Comparison of ENCODE assay signal across 8 cellular contexts in the genomic region with DNA sequence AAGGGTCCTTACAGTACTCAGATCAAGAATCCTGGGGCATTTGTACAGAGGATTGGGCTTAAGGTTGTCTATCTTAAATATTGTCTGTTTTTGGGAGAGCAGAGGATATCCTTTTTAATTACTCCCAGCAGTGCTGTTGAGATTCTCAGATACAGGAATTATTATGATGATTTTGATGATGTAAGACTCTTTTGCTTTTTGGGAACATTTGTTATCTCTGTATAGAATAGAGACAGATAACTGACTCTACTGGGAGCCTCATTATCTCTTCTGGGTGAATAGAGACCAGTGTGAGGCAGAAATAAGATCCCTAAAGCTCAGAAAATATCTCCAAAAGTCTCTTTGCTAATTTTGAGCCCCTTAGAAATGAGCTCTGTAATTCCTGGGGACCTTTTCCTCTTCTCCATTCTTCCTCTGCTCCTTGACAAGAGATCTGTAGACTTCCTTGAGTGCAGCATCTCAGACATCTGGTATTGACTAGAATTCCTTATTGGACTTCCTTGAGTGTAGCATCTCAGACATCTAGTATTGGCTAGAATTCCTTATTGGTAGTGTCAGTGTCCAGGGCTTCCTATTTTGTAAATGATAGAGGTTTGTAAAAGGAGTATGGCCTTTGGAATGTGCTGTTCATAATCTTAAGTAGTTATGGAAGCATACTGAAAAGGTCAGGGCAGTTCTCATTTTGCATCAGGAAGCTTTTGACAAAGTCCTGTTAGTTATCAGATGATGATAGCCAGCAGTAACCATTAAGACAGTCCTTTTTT.
DNase-seq lines count a peak whose midpoint lies in the region; ATAC-seq, FAIRE-seq and TF ChIP-seq lines count a peak whose summit lies in the region.
"Not testable (repeated sequence)": the region's sequence is repeated elsewhere in the genome, so short reads cannot be mapped to it uniquely, and the experiment has no call there.

No MANE protein-coding gene starts in this region.

- not testable (repeated sequence) for TF ChIP-seq EP300 in GM12878 (IDR thresholded peaks at IDR 0.05; ENCODE audit: borderline replicate concordance in 1 of 2, control insufficient read depth in 1 of 2, low read depth in 2 of 2, low read length in 2 of 2)

- H3K4me3 ChIP-seq in A673 (ENCODE audit: low read depth, low read length, poor library complexity, severe bottlenecking); GM12878; fibroblast of lung (replicated peaks in 1 of 4; ENCODE audit: control extremely low read depth in 1 of 4, insufficient read depth in 1 of 4, low read depth in 3 of 4, low read length in 4 of 4); smooth muscle cell: not testable (repeated sequence)

- ATAC-seq in T-helper 17 cell; memory B cell (ENCODE audit: low read depth): not testable (repeated sequence)
- ATAC-seq in GM12878 (peak; percentile 22; the same call in 1 of the 3 replicates), left ventricle myocardium superior (peak; percentile 34)

- peak; percentile 7 for DNase-seq in A673 (ENCODE audit: low spot score)
- peak; percentile 30 for DNase-seq in GM03348 (ENCODE audit: low spot score)
- not testable (repeated sequence) for DNase-seq in T-helper 17 cell; GM12878 (ENCODE audit: low read depth, low spot score); left ventricle myocardium superior; memory B cell (ENCODE audit: low spot score in 2 of 2); smooth muscle cell (lab: John Stamatoyannopoulos, UW; ENCODE audit: unreplicated experiment)
- DNase-seq in fibroblast of lung (ENCODE audit: low read depth in 2 of 2): peak; percentile 5 to 36

- RAD21 ChIA-PET in GM12878 (lab: Charles Lee; ENCODE audit: unreplicated experiment): not testable (repeated sequence)

- H3K27ac Mint-ChIP-seq in T-helper 17 cell (peak overlapping the region; percentile 43), memory B cell (peak overlapping the region; percentile 16)

- in situ Hi-C loops in GM12878 (cut with MboI): not testable (repeated sequence)

- not testable (repeated sequence) for H3K4me1 ChIP-seq in A673 (ENCODE audit: insufficient read depth, low read length, poor library complexity, severe bottlenecking); GM12878 (ENCODE audit: control insufficient read depth, insufficient read depth, low read length); fibroblast of lung (ENCODE audit: control insufficient read depth, extremely low read depth, insufficient read depth, low read length); smooth muscle cell (ENCODE audit: low read depth)

- not testable (repeated sequence) for H3K27me3 ChIP-seq in A673 (replicated peaks; ENCODE audit: insufficient read depth, low read depth, low read length, poor library complexity); GM12878 (replicated peaks in 1 of 2; ENCODE audit: control insufficient read depth in 2 of 2, insufficient read depth in 2 of 2, low read length in 1 of 2); fibroblast of lung (ENCODE audit: control insufficient read depth, insufficient read depth, low read length); smooth muscle cell (ENCODE audit: low read depth)

- TF ChIP-seq CTCF in A673 (conservative IDR thresholded peaks at IDR 0.05; ENCODE audit: low read depth, low read length); GM12878 (IDR thresholded peaks at IDR 0.05 in 2 of 3, conservative IDR thresholded peaks at IDR 0.05 in 1 of 3; ENCODE audit: control insufficient read depth in 2 of 3, extremely low read depth in 1 of 3, insufficient read depth in 1 of 3, low read depth in 3 of 3, low read length in 3 of 3); fibroblast of lung (conservative IDR thresholded peaks at IDR 0.05 in 1 of 2, IDR thresholded peaks at IDR 0.05 in 1 of 2; ENCODE audit: low read depth in 1 of 2, low read length in 2 of 2); smooth muscle cell (IDR thresholded peaks at IDR 0.05; ENCODE audit: borderline replicate concordance, insufficient read depth, poor library complexity, severe bottlenecking): not testable (repeated sequence)

- CTCF ChIA-PET in A673 (lab: Charles Lee); GM12878 (lab: Yijun Ruan, JAX): not testable (repeated sequence)

- H3K79me2 ChIP-seq in GM12878 (ENCODE audit: control insufficient read depth, insufficient read depth, low read length); fibroblast of lung (ENCODE audit: control insufficient read depth, insufficient read depth, low read length); smooth muscle cell (ENCODE audit: low read depth): not testable (repeated sequence)

- not testable (repeated sequence) for H3K36me3 ChIP-seq in A673 (ENCODE audit: insufficient read depth, low read length, poor library complexity, severe bottlenecking); GM12878 (ENCODE audit: control insufficient read depth in 2 of 2, insufficient read depth in 2 of 2, low read length in 1 of 2); fibroblast of lung (ENCODE audit: control insufficient read depth, insufficient read depth, low read length); smooth muscle cell (ENCODE audit: low read depth)

- not testable (repeated sequence) for H3F3A ChIP-seq in smooth muscle cell (ENCODE audit: low read depth)

- H3K9me3 ChIP-seq in A673 (ENCODE audit: low read depth, low read length, poor library complexity, severe bottlenecking); T-helper 17 cell (ENCODE audit: control insufficient read depth, low read length, poor library complexity, severe bottlenecking); GM12878 (replicated peaks; ENCODE audit: control insufficient read depth, insufficient read depth, low read length); fibroblast of lung (ENCODE audit: control insufficient read depth, insufficient read depth, low read depth, low read length); smooth muscle cell (replicated peaks; ENCODE audit: low read depth): not testable (repeated sequence)

- not testable (repeated sequence) for H4K20me1 ChIP-seq in GM12878 (ENCODE audit: control insufficient read depth, insufficient read depth); fibroblast of lung (ENCODE audit: control insufficient read depth, extremely low read depth, insufficient read depth, low read length); smooth muscle cell (ENCODE audit: low read depth)

- not testable (repeated sequence) for H2AFZ ChIP-seq in GM12878 (ENCODE audit: control insufficient read depth, low read depth, low read length); fibroblast of lung (ENCODE audit: low read length); smooth muscle cell (ENCODE audit: low read depth)

- not testable (repeated sequence) for H3K4me2 ChIP-seq in GM12878 (ENCODE audit: control insufficient read depth, insufficient read depth); fibroblast of lung (ENCODE audit: extremely low read depth, insufficient read depth, low read length); smooth muscle cell

- POLR2A ChIA-PET in A673 (lab: Charles Lee; ENCODE audit: low non-redundant PET): not testable (repeated sequence)
- POLR2A ChIA-PET in GM12878 (lab: Charles Lee): interaction anchor here (0.6 kb wide), 1 partner anchor 10 kb away, joined by 4 read pairs; no protein-coding TSS in a partner anchor

- TF ChIP-seq POLR2A in GM12878 (IDR thresholded peaks at IDR 0.05; ENCODE audit: low read depth, low read length): not testable (repeated sequence)

- H3K9ac ChIP-seq in GM12878 (ENCODE audit: control insufficient read depth, insufficient read depth, low read length); fibroblast of lung (ENCODE audit: insufficient read depth, low read length); smooth muscle cell (ENCODE audit: low read depth): not testable (repeated sequence)

- not testable (repeated sequence) for H3K9me3 Mint-ChIP-seq in memory B cell

- not testable (repeated sequence) for H3K36me3 Mint-ChIP-seq in T-helper 17 cell (ENCODE audit: low read depth)
- H3K36me3 Mint-ChIP-seq in memory B cell: peaks cover 18% of the 10 kb centered on the region

- H3K4me3 Mint-ChIP-seq in T-helper 17 cell, memory B cell: not testable (repeated sequence)

- H3K27me3 Mint-ChIP-seq in T-helper 17 cell, memory B cell: not testable (repeated sequence)

- TF ChIP-seq RAD21 in GM12878 (IDR thresholded peaks at IDR 0.05; ENCODE audit: insufficient read depth, low read depth, low read length): not testable (repeated sequence)

- not testable (repeated sequence) for H3K27ac ChIP-seq in A673 (ENCODE audit: low read depth, low read length, poor library complexity, severe bottlenecking); GM12878 (ENCODE audit: control insufficient read depth, insufficient read depth); fibroblast of lung (ENCODE audit: insufficient read depth, low read length)
- H3K27ac ChIP-seq in smooth muscle cell (ENCODE audit: low read depth): peak overlapping the region; percentile 56

- intact Hi-C loops in A673 (cut with micrococcal nuclease; ENCODE audit: unreplicated experiment); GM12878 (cut with micrococcal nuclease; ENCODE audit: unreplicated experiment); left ventricle myocardium superior (cut with micrococcal nuclease): not testable (repeated sequence)

- FAIRE-seq in GM12878 (lab: Jason Lieb, UNC): peak; percentile 7

- not testable (repeated sequence) for BruUV-seq in A673 (replicated peaks; lab: Mats Ljungman, UMichigan); GM12878 (replicated peaks; lab: Mats Ljungman, UMichigan)

- SMC1A ChIA-PET in GM12878 (lab: Charles Lee; ENCODE audit: uncharacterized antibody, unreplicated experiment): not testable (repeated sequence)

- not testable (repeated sequence) for H3K4me1 Mint-ChIP-seq in T-helper 17 cell, memory B cell

TF ChIP-seq in GM12878, 131 proteins besides CTCF, POLR2A, EP300 and RAD21:
- TF ChIP-seq SRF (IDR thresholded peaks at IDR 0.05; ENCODE audit: low read depth in 2 of 2, low read length in 2 of 2): 0 out of 4 replicates have a peak, but pooled peaks of 1 of the 2 experiments have one; percentile 47
